ENCODE assay signal across 1 cellular context in genomic region chr16:85377388-85378144, GRCh38.
TF ChIP-seq lines count a peak whose summit lies in the region.

No MANE protein-coding gene starts in this region.

TF ChIP-seq in K562, 482 proteins besides CTCF, POLR2A, EP300 and RAD21 (continued from another document and continues in another):
- TF ChIP-seq STAT6 (CRISPR knock-in tag; IDR thresholded peaks at IDR 0.05) (no peak), ZFPM2 (CRISPR knock-in tag; IDR thresholded peaks at IDR 0.05) (no peak), ZNF436 (CRISPR knock-in tag; IDR thresholded peaks at IDR 0.05) (no peak), NFRKB (IDR thresholded peaks at IDR 0.05; ENCODE audit: low read depth) (no peak), ETS2 (tag; IDR thresholded peaks at IDR 0.05; ENCODE audit: borderline replicate concordance, poor library complexity, severe bottlenecking) (no peak), ZBTB8A (IDR thresholded peaks at IDR 0.05; ENCODE audit: partially characterized antibody) (no peak), FOXP1 (CRISPR knock-in tag; IDR thresholded peaks at IDR 0.05) (no peak), HDAC3 (IDR thresholded peaks at IDR 0.05; ENCODE audit: borderline replicate concordance, partially characterized antibody) (no peak), ZSCAN32 (CRISPR knock-in tag; IDR thresholded peaks at IDR 0.05) (peak; percentile 58; the same call in 1 of the 2 replicates), ELF1 (tag; IDR thresholded peaks at IDR 0.05) (0 out of 2 replicates have a peak, but pooled peaks have one; percentile 15), CGGBP1 (CRISPR knock-in tag; IDR thresholded peaks at IDR 0.05) (no peak), ZNF668 (CRISPR knock-in tag; IDR thresholded peaks at IDR 0.05) (no peak), ILF3 (IDR thresholded peaks at IDR 0.05; ENCODE audit: borderline replicate concordance) (no peak), ESRRB (CRISPR knock-in tag; IDR thresholded peaks at IDR 0.05; ENCODE audit: borderline replicate concordance) (no peak), GABPA (tag; conservative IDR thresholded peaks at IDR 0.05; ENCODE audit: low read depth) (no peak), NFIX (CRISPR knock-in tag; IDR thresholded peaks at IDR 0.05; ENCODE audit: low read depth) (no peak), JUND (IDR thresholded peaks at IDR 0.05; ENCODE audit: borderline replicate concordance, low read depth, low read length) (peak; percentile 46; the same call in 1 of the 2 replicates), JUND (tag; IDR thresholded peaks at IDR 0.05; ENCODE audit: borderline replicate concordance, low read depth, low read length) (no peak; the same call in 2 of the 3 replicates), NFYB (IDR thresholded peaks at IDR 0.05; ENCODE audit: extremely low read depth, insufficient read length) (no peak), U2AF2 (optimal IDR thresholded peaks at IDR 0.05; ENCODE audit: low read depth, low read length) (no peak), ZNF408 (CRISPR knock-in tag; IDR thresholded peaks at IDR 0.05; ENCODE audit: low read depth) (no peak), ZNF24 (IDR thresholded peaks at IDR 0.05) (0 out of 2 replicates have a peak, but pooled peaks have one; percentile 31), YBX1 (IDR thresholded peaks at IDR 0.05) (no peak), FIP1L1 (IDR thresholded peaks at IDR 0.05; ENCODE audit: low read depth, low read length, poor library complexity, severe bottlenecking) (no peak), CXXC5 (CRISPR knock-in tag; IDR thresholded peaks at IDR 0.05) (peak; percentile 88), ZNF740 (CRISPR knock-in tag; IDR thresholded peaks at IDR 0.05) (no peak), ZNF740 (tag; IDR thresholded peaks at IDR 0.05) (no peak), HDAC8 (tag; IDR thresholded peaks at IDR 0.05) (0 out of 2 replicates have a peak, but pooled peaks have one; percentile 42), ZNF274 (IDR thresholded peaks at IDR 0.05; ENCODE audit: borderline replicate concordance, low read depth, low read length) (no peak), NFIC (IDR thresholded peaks at IDR 0.05) (peak; percentile 62), NR2C1 (IDR thresholded peaks at IDR 0.05) (no peak), NR2C1 (tag; IDR thresholded peaks at IDR 0.05) (no peak), ZNF785 (CRISPR knock-in tag; IDR thresholded peaks at IDR 0.05) (no peak), ZNF277 (CRISPR knock-in tag; IDR thresholded peaks at IDR 0.05; ENCODE audit: borderline replicate concordance) (no peak), HBP1 (CRISPR knock-in tag; IDR thresholded peaks at IDR 0.05) (no peak), NEUROD1 (IDR thresholded peaks at IDR 0.05; ENCODE audit: borderline replicate concordance, low read depth, low read length, partially characterized antibody) (no peak), NCOA4 (IDR thresholded peaks at IDR 0.05; ENCODE audit: partially characterized antibody) (no peak), YY1 (IDR thresholded peaks at IDR 0.05; ENCODE audit: borderline replicate concordance in 1 of 3, control insufficient read depth in 1 of 3, extremely low read depth in 1 of 3, insufficient read depth in 3 of 3, insufficient read length in 1 of 3, insufficient replicate concordance in 2 of 3, low read depth in 1 of 3, low read length in 2 of 3) (no peak), ATF1 (CRISPR knock-in tag; IDR thresholded peaks at IDR 0.05) (no peak), ATF1 (tag; IDR thresholded peaks at IDR 0.05) (peak; percentile 37; the same call in 1 of the 2 replicates), HINFP (tag; conservative IDR thresholded peaks at IDR 0.05; ENCODE audit: low read depth) (no peak), ZNF76 (CRISPR knock-in tag; IDR thresholded peaks at IDR 0.05; ENCODE audit: borderline replicate concordance) (peak; percentile 53; the same call in 1 of the 2 replicates), RBM25 (IDR thresholded peaks at IDR 0.05; ENCODE audit: low read depth, low read length, severe bottlenecking) (peak; percentile 92), NCOA2 (IDR thresholded peaks at IDR 0.05; ENCODE audit: partially characterized antibody in 2 of 2) (no peak), WHSC1 (IDR thresholded peaks at IDR 0.05; ENCODE audit: low read length) (no peak), MAFK (IDR thresholded peaks at IDR 0.05; ENCODE audit: low read length) (no peak), TRIM28 (IDR thresholded peaks at IDR 0.05) (peak; percentile 37; the same call in 1 of the 2 replicates), EHMT2 (IDR thresholded peaks at IDR 0.05) (no peak), ZNF830 (CRISPR knock-in tag; IDR thresholded peaks at IDR 0.05) (no peak), ZNF212 (CRISPR knock-in tag; IDR thresholded peaks at IDR 0.05) (no peak), TCFL5 (CRISPR knock-in tag; conservative IDR thresholded peaks at IDR 0.05) (no peak), SNAPC5 (CRISPR knock-in tag; IDR thresholded peaks at IDR 0.05) (no peak), IFI16 (CRISPR knock-in tag; IDR thresholded peaks at IDR 0.05) (no peak), CREM (IDR thresholded peaks at IDR 0.05; ENCODE audit: low read depth) (peak; percentile 68), ZNF79 (CRISPR knock-in tag; IDR thresholded peaks at IDR 0.05; ENCODE audit: low read depth) (peak; percentile 58; the same call in 1 of the 2 replicates), NR1H2 (CRISPR knock-in tag; IDR thresholded peaks at IDR 0.05) (0 out of 2 replicates have a peak, but pooled peaks have one; percentile 38), MYC (IDR thresholded peaks at IDR 0.05; ENCODE audit: low read depth, low read length) (peak; percentile 84), MYC (CRISPR knock-in tag; IDR thresholded peaks at IDR 0.05; ENCODE audit: borderline replicate concordance, low read depth) (0 out of 2 replicates have a peak, but pooled peaks have one; percentile 44), MEIS2 (IDR thresholded peaks at IDR 0.05; ENCODE audit: partially characterized antibody) (no peak), SLC30A9 (CRISPR knock-in tag; IDR thresholded peaks at IDR 0.05) (no peak), RFX7 (CRISPR knock-in tag; IDR thresholded peaks at IDR 0.05) (no peak), THAP12 (CRISPR knock-in tag; IDR thresholded peaks at IDR 0.05) (no peak), OTX1 (CRISPR knock-in tag; IDR thresholded peaks at IDR 0.05) (no peak), GATAD2A (IDR thresholded peaks at IDR 0.05) (peak; percentile 70; the same call in 1 of the 2 replicates), STAT5A (IDR thresholded peaks at IDR 0.05; ENCODE audit: borderline replicate concordance, low read length) (peak; percentile 82), ZNF224 (CRISPR knock-in tag; IDR thresholded peaks at IDR 0.05) (no peak), NFATC3 (IDR thresholded peaks at IDR 0.05) (no peak)
